Comparison of ENCODE assay signal across 13 cellular contexts in genomic region chr3:187973977-187974856, GRCh38.
DNase-seq lines count a peak whose midpoint lies in the region; ATAC-seq and TF ChIP-seq lines count a peak whose summit lies in the region.
"Had no signal": no experiment of that assay in that cellular context is flagged by ENCODE, and none has a peak within 500 bp of the region (broad histone marks: within the 10 kb centered on the region; RNA-seq: fewer than 3 reads in every experiment).

No MANE protein-coding gene starts in this region.

- no peak for TF ChIP-seq CTCF in activated B cell treated with CpG ODN at 0.5 μM for 24 hours (IDR thresholded peaks at IDR 0.05)

- WGBS in neuronal stem cell (ENCODE audit: extremely low coverage in 2 of 2, insufficient read length in 2 of 2, insufficient replicate concordance in 1 of 2), 2 donors, result no CpG with 5 or more reads among the region's 8 CpGs

- H2BK5ac ChIP-seq in neuronal stem cell (ENCODE audit: low read length), result no peak overlapping the region

- no peak overlapping the region for H2BK12ac ChIP-seq in neuronal stem cell (ENCODE audit: low read length)

- H3K27me3 ChIP-seq in BLaER1, result no peaks in the 10 kb centered on the region
- no peaks in the 10 kb centered on the region for H3K27me3 ChIP-seq in neuronal stem cell (ENCODE audit: control insufficient read depth in 3 of 3, insufficient read depth in 3 of 3, low read depth in 1 of 3, low read length in 3 of 3)
- H3K27me3 ChIP-seq: MG63, vagina had no signal

- no peak overlapping the region for H2AK5ac ChIP-seq in neuronal stem cell (ENCODE audit: low read depth, low read length)

- H3K36me3 ChIP-seq in BLaER1 (no peaks in the 10 kb centered on the region), neuronal stem cell (replicated peaks in 1 of 2; ENCODE audit: control insufficient read depth in 2 of 2, insufficient read depth in 2 of 2, low read length in 2 of 2) (no peaks in the 10 kb centered on the region)
- H3K36me3 ChIP-seq: MG63, vagina, WERI-Rb-1 had no signal

- H3K27me3 Mint-ChIP-seq in activated B cell treated with CpG ODN at 0.5 μM for 24 hours, result peaks cover 9% of the 10 kb centered on the region
- no peaks in the 10 kb centered on the region for H3K27me3 Mint-ChIP-seq in central memory CD8-positive, alpha-beta T cell

- no peak overlapping the region for H2BK15ac ChIP-seq in neuronal stem cell (ENCODE audit: low read length)

- H4K91ac ChIP-seq in neuronal stem cell (ENCODE audit: low read depth, low read length, poor library complexity), result no peak overlapping the region

- H3K9ac ChIP-seq in BLaER1 (no peak overlapping the region), neuronal stem cell (ENCODE audit: low read depth, low read length, poor library complexity) (no peak overlapping the region)

- CTCF ChIA-PET in activated B cell treated with CpG ODN at 0.5 μM for 24 hours (lab: Charles Lee), result interaction anchor here (0.7 to 3.3 kb wide), 10 partner anchors 19 to 980 kb away, joined by 3 to 15 read pairs (median 4); no protein-coding TSS in a partner anchor

- H2AFZ ChIP-seq in neuronal stem cell (ENCODE audit: low read length), result no peak overlapping the region

- peaks cover 61% of the 10 kb centered on the region for H3K4me1 Mint-ChIP-seq in activated B cell treated with CpG ODN at 0.5 μM for 24 hours
- peaks cover 40% of the 10 kb centered on the region for H3K4me1 Mint-ChIP-seq in central memory CD8-positive, alpha-beta T cell

- H3K4me3 ChIP-seq in BLaER1, result no peak overlapping the region
- H3K4me3 ChIP-seq in neuronal stem cell (ENCODE audit: low read length in 2 of 2), result no peak overlapping the region
- H3K4me3 ChIP-seq: MG63, vagina had no signal

- H3K23ac ChIP-seq in neuronal stem cell (ENCODE audit: low read depth, low read length, poor library complexity), result no peak overlapping the region

- H3K9me3 Mint-ChIP-seq in activated B cell treated with CpG ODN at 0.5 μM for 24 hours, result peaks cover 3% of the 10 kb centered on the region
- H3K9me3 Mint-ChIP-seq in central memory CD8-positive, alpha-beta T cell, result no peaks in the 10 kb centered on the region

- ATAC-seq in GM18520 (IDR thresholded peaks at IDR 0.05; ENCODE audit: unreplicated experiment) (peak; percentile 37), activated B cell treated with CpG ODN at 0.5 μM for 24 hours (ENCODE audit: low read depth) (no peak)
- no peak for ATAC-seq in central memory CD8-positive, alpha-beta T cell (replicated peaks; ENCODE audit: extremely low read depth, poor library complexity, severe bottlenecking)

- H3K9me3 ChIP-seq in BLaER1 (peaks cover 6% of the 10 kb centered on the region; the same call in 1 of the 2 replicates), neuronal stem cell (replicated peaks in 1 of 2; ENCODE audit: control insufficient read depth in 2 of 2, insufficient read depth in 1 of 2, low read depth in 1 of 2, low read length in 2 of 2) (peaks cover 0 to 3% of the 10 kb centered on the region in 2 donors)
- H3K9me3 ChIP-seq: MG63, vagina had no signal

- H3K36me3 Mint-ChIP-seq in activated B cell treated with CpG ODN at 0.5 μM for 24 hours (ENCODE audit: low read depth), result no peaks in the 10 kb centered on the region
- H3K36me3 Mint-ChIP-seq in central memory CD8-positive, alpha-beta T cell (ENCODE audit: insufficient read depth), result no peaks in the 10 kb centered on the region

- H3K18ac ChIP-seq in neuronal stem cell (ENCODE audit: low read length), result no peak overlapping the region

- H3K27ac Mint-ChIP-seq in activated B cell treated with CpG ODN at 0.5 μM for 24 hours, result peak overlapping the region; percentile 81
- peak overlapping the region; percentile 87 for H3K27ac Mint-ChIP-seq in central memory CD8-positive, alpha-beta T cell (ENCODE audit: low read depth)
- H3K27ac Mint-ChIP-seq: progenitor cell of endocrine pancreas had no signal

- H4K20me1 ChIP-seq in BLaER1, result no peaks in the 10 kb centered on the region

- no peak overlapping the region for H2BK120ac ChIP-seq in neuronal stem cell (ENCODE audit: low read depth, low read length)

- H3K27ac ChIP-seq in BLaER1 (peak overlapping the region; percentile 43; the same call in 1 of the 2 replicates), neuronal stem cell (replicated peaks; ENCODE audit: low read length) (no peak overlapping the region)
- H3K27ac ChIP-seq: vagina, WERI-Rb-1 had no signal

- H3K4ac ChIP-seq in neuronal stem cell (ENCODE audit: low read length), result no peak overlapping the region

- peak overlapping the region; percentile 74 for H3K4me3 Mint-ChIP-seq in activated B cell treated with CpG ODN at 0.5 μM for 24 hours
- H3K4me3 Mint-ChIP-seq in central memory CD8-positive, alpha-beta T cell, result peak overlapping the region; percentile 57

- no peak overlapping the region for H3K14ac ChIP-seq in neuronal stem cell (ENCODE audit: low read length)

- H4K8ac ChIP-seq in neuronal stem cell (ENCODE audit: low read depth, low read length), result no peak overlapping the region

- H3K79me1 ChIP-seq in neuronal stem cell (ENCODE audit: low read depth, low read length), result no peaks in the 10 kb centered on the region

- H3K4me1 ChIP-seq in BLaER1 (peaks cover 99% of the 10 kb centered on the region), neuronal stem cell (ENCODE audit: control insufficient read depth in 2 of 2, insufficient read depth in 1 of 2, low read depth in 1 of 2, low read length in 2 of 2) (no peaks in the 10 kb centered on the region)
- H3K4me1 ChIP-seq: vagina had no signal

- peak overlapping the region; percentile 79 for H3K4me2 ChIP-seq in BLaER1
- H3K4me2 ChIP-seq in neuronal stem cell (ENCODE audit: insufficient read depth, low read length, poor library complexity, severe bottlenecking), result no peak overlapping the region

- intact Hi-C loops in activated B cell treated with CpG ODN at 0.5 μM for 24 hours (cut with micrococcal nuclease), result loop anchor here (1.0 to 10.0 kb wide), 8 partner anchors 29 to 779 kb away; partner anchors contain the start of genes BCL6 and LPP

- POLR2A ChIA-PET in activated B cell treated with CpG ODN at 0.5 μM for 24 hours (lab: Charles Lee), result interaction anchor here (0.7 to 3.4 kb wide), 12 partner anchors 26 to 427 kb away, joined by 3 to 38 read pairs (median 4); partner anchors contain the start of genes BCL6 and LPP

- no peak for DNase-seq in activated B cell treated with CpG ODN at 0.5 μM for 24 hours
- DNase-seq in central memory CD8-positive, alpha-beta T cell (ENCODE audit: low spot score in 2 of 2), result no peak
- no peak for DNase-seq in neuronal stem cell (ENCODE audit: low spot score)
- DNase-seq in inferior parietal cortex (ENCODE audit: extremely low spot score), result no peak
- DNase-seq in AML-193 (lab: John Stamatoyannopoulos, UW), result no peak
- no peak for DNase-seq in RKO (ENCODE audit: low spot score)
- DNase-seq: EL, MG63, WERI-Rb-1 had no signal
